ENCODE assay signal across 6 cellular contexts in the genomic region with DNA sequence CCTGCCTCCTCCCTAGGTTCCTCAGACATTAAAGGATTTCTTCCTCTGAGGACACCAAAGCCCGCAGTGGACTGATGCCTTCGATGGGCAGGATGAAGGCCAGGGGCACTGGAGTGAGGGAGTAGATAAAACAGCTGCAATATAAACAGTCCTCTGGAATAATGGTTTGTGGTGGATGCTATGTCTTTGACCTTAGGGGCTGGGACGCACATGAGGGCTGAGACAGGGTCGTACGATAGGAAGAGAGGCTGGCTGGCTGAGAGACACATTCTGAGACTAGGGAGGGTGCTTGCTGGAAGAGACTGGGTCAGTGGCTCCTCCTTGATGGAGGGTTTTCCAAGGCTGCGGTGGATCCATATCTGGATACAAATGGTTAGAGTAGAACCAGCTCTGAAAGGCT. TPM values are rescaled to one million over a fixed set of nuclear protein-coding genes. Genes with fewer than 3 reads are reported as not detected.
"Had no signal": no experiment of that assay in that cellular context is flagged by ENCODE, and none has a peak within 500 bp of the region (broad histone marks: within the 10 kb centered on the region; RNA-seq: fewer than 3 reads in every experiment).

No MANE protein-coding gene starts in this region.

- H3K4me3 Mint-ChIP-seq: GM23338, H9 had no signal

- H3K4me1 Mint-ChIP-seq: GM23338, H9 had no signal

- H3K27ac Mint-ChIP-seq: GM23338, H9 had no signal

- H3K4me3 ChIP-seq: GM23338 had no signal

- ATAC-seq: GM23338 had no signal

- DNase-seq: H9, HCEC 1CT, IMR-90 had no signal

RNA-seq across cellular contexts. Expression of a gene that starts 15.7 kb away (rescaled TPM):
- total RNA-seq: GM23338, H1, H9, HT-29, IMR-90 had no signal
- polyA plus RNA-seq: GM23338, H1, IMR-90 had no signal
